13 cellular contexts compared by ENCODE assay signal in the genomic region with DNA sequence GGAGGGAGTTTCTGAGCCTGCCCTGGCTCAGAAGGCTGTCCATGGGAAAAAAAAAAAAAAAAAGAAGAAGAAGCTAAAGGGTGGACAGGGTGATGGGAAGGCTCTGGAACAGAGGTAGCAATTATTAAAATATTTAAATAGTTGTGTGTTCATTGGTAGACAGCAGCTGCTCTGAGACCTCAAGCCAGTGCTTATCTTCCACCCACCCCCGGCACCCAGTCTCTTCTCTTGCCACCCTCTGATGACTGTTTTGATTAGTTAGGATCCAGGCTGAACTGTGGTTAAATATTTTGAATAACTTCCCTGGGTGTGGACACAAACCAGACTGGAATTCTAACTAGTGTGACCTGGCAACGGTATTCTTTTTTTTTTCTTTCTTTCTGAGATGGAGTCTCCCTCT. TPM values are rescaled to one million over a fixed set of nuclear protein-coding genes. Genes with fewer than 3 reads are reported as not detected.
A peak's percentile ranks its signal among the peaks of the same experiment; 100 is the strongest.
DNase-seq lines count a peak whose midpoint lies in the region; ATAC-seq and TF ChIP-seq lines count a peak whose summit lies in the region.
"Had no signal": no experiment of that assay in that cellular context is flagged by ENCODE, and none has a peak within 500 bp of the region (broad histone marks: within the 10 kb centered on the region; RNA-seq: fewer than 3 reads in every experiment).

No MANE protein-coding gene starts in this region.

- no peaks in the 10 kb centered on the region for H3K27me3 ChIP-seq in CD4-positive, alpha-beta T cell (ENCODE audit: control insufficient read depth, insufficient read depth, low read length)

- no peak overlapping the region for H3K4me3 ChIP-seq in AG09309 (ENCODE audit: control insufficient read depth, low read depth, low read length)
- H3K4me3 ChIP-seq in choroid plexus epithelial cell (ENCODE audit: low read depth, low read length): no peak overlapping the region

- intact Hi-C loops in CD4-positive, alpha-beta T cell (cut with DNase I, micrococcal nuclease): loop anchor here in 1 of 2 experiments (5.0 kb wide), 1 partner anchor 155 kb away; no protein-coding TSS in a partner anchor

- DNase-seq in AG09309 (ENCODE audit: low read depth): peak; percentile 90
- DNase-seq in NCI-H526 (lab: John Stamatoyannopoulos, UW): peak; percentile 96 to 98
- peak; percentile 64 for DNase-seq in choroid plexus epithelial cell (ENCODE audit: low read depth)
- DNase-seq in mucosa of gallbladder (ENCODE audit: low spot score): peak; percentile 31
- no peak for DNase-seq in CD4-positive, alpha-beta T cell
- DNase-seq in D341Med (ENCODE audit: low spot score): no peak
- DNase-seq in GM20000 (ENCODE audit: low spot score): no peak
- DNase-seq in GDM1 (lab: John Stamatoyannopoulos, UW): no peak
- DNase-seq: activated CD8-positive, alpha-beta memory T cell treated with anti-CD3 and anti-CD28 coated beads for 24 hours; CD8-positive, alpha-beta memory T cell; right cardiac atrium had no signal

- peaks cover 9% of the 10 kb centered on the region for H3K4me1 Mint-ChIP-seq in CD4-positive, alpha-beta T cell (ENCODE audit: low read depth)
- H3K4me1 Mint-ChIP-seq: stimulated activated effector memory CD8-positive, alpha-beta T cell treated with anti-CD3 and anti-CD28 coated beads, Interleukin-12 subunit alpha, Interleukin-12 subunit beta, amount 100 ng/mL, for 72 hours had no signal

- H3K27ac Mint-ChIP-seq in CD4-positive, alpha-beta T cell: no peak overlapping the region
- H3K27ac Mint-ChIP-seq: stimulated activated effector memory CD8-positive, alpha-beta T cell treated with anti-CD3 and anti-CD28 coated beads, Interleukin-12 subunit alpha, Interleukin-12 subunit beta, amount 100 ng/mL, for 72 hours had no signal

- POLR2A ChIA-PET in CD4-positive, alpha-beta T cell (lab: Charles Lee): interaction anchor here (1.0 to 1.6 kb wide), 2 partner anchors 31 to 33 kb away, joined by 3 to 4 read pairs; no protein-coding TSS in a partner anchor

- no peaks in the 10 kb centered on the region for H3K27me3 Mint-ChIP-seq in CD4-positive, alpha-beta T cell
- H3K27me3 Mint-ChIP-seq: central memory CD8-positive, alpha-beta T cell had no signal

- CTCF ChIA-PET in CD4-positive, alpha-beta T cell (lab: Charles Lee): no interaction called here

- H3K4me3 Mint-ChIP-seq in CD4-positive, alpha-beta T cell: no peak overlapping the region
- H3K4me3 Mint-ChIP-seq: CD8-positive, alpha-beta memory T cell; central memory CD8-positive, alpha-beta T cell; stimulated activated effector memory CD8-positive, alpha-beta T cell treated with anti-CD3 and anti-CD28 coated beads, Interleukin-12 subunit alpha, Interleukin-12 subunit beta, amount 100 ng/mL, for 72 hours had no signal

- H3K9me3 ChIP-seq in CD4-positive, alpha-beta T cell (ENCODE audit: control insufficient read depth, low read length): no peaks in the 10 kb centered on the region

- H3K27ac ChIP-seq in CD4-positive, alpha-beta T cell (ENCODE audit: low read depth, low read length): no peak overlapping the region

- no peaks in the 10 kb centered on the region for H3K36me3 Mint-ChIP-seq in CD4-positive, alpha-beta T cell (ENCODE audit: low read depth)
- H3K36me3 Mint-ChIP-seq: CD8-positive, alpha-beta memory T cell; stimulated activated effector memory CD8-positive, alpha-beta T cell treated with anti-CD3 and anti-CD28 coated beads, Interleukin-12 subunit alpha, Interleukin-12 subunit beta, amount 100 ng/mL, for 72 hours had no signal

- no peak for TF ChIP-seq CTCF in AG09309 (IDR thresholded peaks at IDR 0.05; ENCODE audit: control insufficient read depth, insufficient read depth, low read depth, low read length, missing control alignments)
- TF ChIP-seq CTCF in choroid plexus epithelial cell (conservative IDR thresholded peaks at IDR 0.05; ENCODE audit: low read depth, low read length): no peak
- no peak for TF ChIP-seq CTCF in CD4-positive, alpha-beta T cell (IDR thresholded peaks at IDR 0.05)
- no peak for TF ChIP-seq CTCF in GM20000 (IDR thresholded peaks at IDR 0.05; ENCODE audit: extremely low read depth, missing control alignments)

- H3K9me3 Mint-ChIP-seq in CD4-positive, alpha-beta T cell: no peaks in the 10 kb centered on the region
- H3K9me3 Mint-ChIP-seq: central memory CD8-positive, alpha-beta T cell; stimulated activated effector memory CD8-positive, alpha-beta T cell treated with anti-CD3 and anti-CD28 coated beads, Interleukin-12 subunit alpha, Interleukin-12 subunit beta, amount 100 ng/mL, for 72 hours had no signal

- no peak for ATAC-seq in CD4-positive, alpha-beta T cell (ENCODE audit: poor library complexity)
- ATAC-seq: stimulated activated effector memory CD8-positive, alpha-beta T cell treated with anti-CD3 and anti-CD28 coated beads, Interleukin-12 subunit alpha, Interleukin-12 subunit beta, amount 100 ng/mL, for 72 hours had no signal

RNA-seq across cellular contexts. Expression of a gene that starts 16.9 kb away (rescaled TPM):
- 190 TPM for total RNA-seq in mucosa of gallbladder
- 100 to 1,000 TPM; 550 to 556 TPM for total RNA-seq in CD4-positive, alpha-beta T cell

RNA-seq across cellular contexts. Expression of a gene that starts 30.0 kb away (rescaled TPM):
- total RNA-seq in mucosa of gallbladder: 41.6 TPM
- 10 to 100 TPM; 47.0 to 48.4 TPM for total RNA-seq in CD4-positive, alpha-beta T cell

Comparison
In these comparisons a context has a peak if more than half of its experiments do, and no peak if none do; other contexts are left out.
1. DNase-seq: peak in AG09309 (single experiment), NCI-H526 (2 of 2), choroid plexus epithelial cell (single experiment) and mucosa of gallbladder (single experiment); none in CD4-positive, alpha-beta T cell (0 of 10), D341Med (single experiment), GM20000 (single experiment) and GDM1 (single experiment).